In the genomic region with DNA sequence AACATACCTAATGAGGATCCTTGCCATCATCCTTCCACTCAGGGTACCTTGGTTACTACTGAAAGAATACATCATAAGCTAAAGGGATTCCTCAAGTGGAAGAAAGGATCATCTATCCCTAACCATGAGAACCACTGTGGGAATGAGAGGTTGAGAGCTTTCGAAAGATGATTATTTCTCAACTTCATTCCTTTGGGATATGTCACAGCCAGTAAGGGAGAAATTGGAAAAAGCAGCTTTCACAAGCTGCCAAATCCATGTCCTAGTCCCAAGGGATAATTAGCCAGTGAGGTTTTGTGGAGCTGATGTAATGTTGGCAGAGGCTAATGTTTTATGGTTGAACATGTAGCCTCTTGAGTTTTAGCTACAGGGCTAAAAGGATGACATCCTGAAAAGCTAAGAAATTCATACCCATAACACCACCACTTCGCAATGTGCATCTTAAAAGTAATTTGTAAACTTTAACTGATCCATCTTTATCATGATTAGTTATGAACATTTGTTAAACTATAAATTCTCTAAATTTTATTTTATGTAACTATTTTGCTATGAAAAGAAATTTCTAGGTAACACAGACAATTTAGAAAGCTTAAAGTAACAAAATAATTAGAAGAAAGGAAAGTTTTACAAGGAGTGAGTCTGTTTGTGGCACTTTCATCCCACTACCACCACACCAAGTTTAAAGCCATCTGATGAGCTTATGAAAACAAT, we compare ENCODE assay signal across 1 cellular context.
TF ChIP-seq lines count a peak whose summit lies in the region.

No MANE protein-coding gene starts in this region.

TF ChIP-seq in HEK293, 187 proteins besides CTCF, POLR2A, EP300 and RAD21 (continued from another document):
- TF ChIP-seq KLF8 (tag by site-specific recombination; IDR thresholded peaks at IDR 0.05), result peak; percentile 60; the same call in 1 of the 2 replicates
- TF ChIP-seq ZNF701 (tag by site-specific recombination; IDR thresholded peaks at IDR 0.05), result no peak
- no peak for TF ChIP-seq MEIS1 (CRISPR knock-in tag; IDR thresholded peaks at IDR 0.05; ENCODE audit: borderline replicate concordance)
- TF ChIP-seq ZNF311 (tag by site-specific recombination; IDR thresholded peaks at IDR 0.05; ENCODE audit: borderline replicate concordance), result no peak
- no peak for TF ChIP-seq ZBTB7A (tag by site-specific recombination; IDR thresholded peaks at IDR 0.05; ENCODE audit: low read depth)
- TF ChIP-seq PRDM1 (tag by site-specific recombination; IDR thresholded peaks at IDR 0.05), result peak; percentile 72
- no peak for TF ChIP-seq HOXC10 (CRISPR knock-in tag; IDR thresholded peaks at IDR 0.05)
- TF ChIP-seq, protein P1, sequence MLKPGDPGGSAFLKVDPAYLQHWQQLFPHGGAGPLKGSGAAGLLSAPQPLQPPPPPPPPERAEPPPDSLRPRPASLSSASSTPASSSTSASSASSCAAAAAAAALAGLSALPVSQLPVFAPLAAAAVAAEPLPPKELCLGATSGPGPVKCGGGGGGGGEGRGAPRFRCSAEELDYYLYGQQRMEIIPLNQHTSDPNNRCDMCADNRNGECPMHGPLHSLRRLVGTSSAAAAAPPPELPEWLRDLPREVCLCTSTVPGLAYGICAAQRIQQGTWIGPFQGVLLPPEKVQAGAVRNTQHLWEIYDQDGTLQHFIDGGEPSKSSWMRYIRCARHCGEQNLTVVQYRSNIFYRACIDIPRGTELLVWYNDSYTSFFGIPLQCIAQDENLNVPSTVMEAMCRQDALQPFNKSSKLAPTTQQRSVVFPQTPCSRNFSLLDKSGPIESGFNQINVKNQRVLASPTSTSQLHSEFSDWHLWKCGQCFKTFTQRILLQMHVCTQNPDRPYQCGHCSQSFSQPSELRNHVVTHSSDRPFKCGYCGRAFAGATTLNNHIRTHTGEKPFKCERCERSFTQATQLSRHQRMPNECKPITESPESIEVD (tag by site-specific recombination; IDR thresholded peaks at IDR 0.05), result peak; percentile 100
- no peak for TF ChIP-seq ZNF707 (tag by site-specific recombination; IDR thresholded peaks at IDR 0.05)
- TF ChIP-seq, protein P2, sequence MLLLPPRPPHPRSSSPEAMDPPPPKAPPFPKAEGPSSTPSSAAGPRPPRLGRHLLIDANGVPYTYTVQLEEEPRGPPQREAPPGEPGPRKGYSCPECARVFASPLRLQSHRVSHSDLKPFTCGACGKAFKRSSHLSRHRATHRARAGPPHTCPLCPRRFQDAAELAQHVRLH (tag by site-specific recombination; IDR thresholded peaks at IDR 0.05), result no peak
